ENCODE assay signal across 7 cellular contexts in genomic region chr19:55115446-55116065, GRCh38. TPM values are rescaled to one million over a fixed set of nuclear protein-coding genes. Genes with fewer than 3 reads are reported as not detected.
A peak's percentile ranks its signal among the peaks of the same experiment; 100 is the strongest.
DNase-seq lines count a peak whose midpoint lies in the region; ATAC-seq and TF ChIP-seq lines count a peak whose summit lies in the region.

No MANE protein-coding gene starts in this region.

- TF ChIP-seq CTCF in HFF-Myc (IDR thresholded peaks at IDR 0.05; ENCODE audit: low read depth, low read length, missing control alignments): no peak
- TF ChIP-seq CTCF in right atrium auricular region (IDR thresholded peaks at IDR 0.05): no peak

- H3K36me3 ChIP-seq in right atrium auricular region: peaks cover 12% of the 10 kb centered on the region

- POLR2A ChIA-PET in activated CD4-positive, alpha-beta memory T cell treated with anti-CD3 and anti-CD28 coated beads, Interleukin-2, amount 10 ng/mL, durations not matched to agents 7 days and 5 days (lab: Charles Lee): interaction anchor here (2.0 to 2.1 kb wide), 2 partner anchors 26 to 28 kb away, joined by 6 to 8 read pairs; no protein-coding TSS in a partner anchor

- DNase-seq in HFF-Myc (ENCODE audit: extremely low read depth, low read depth) (no peak), right atrium auricular region (ENCODE audit: low spot score) (no peak), GM19238 (ENCODE audit: insufficient read length, low spot score) (no peak), SW480 (ENCODE audit: low spot score) (no peak), CD1c-positive myeloid dendritic cell (ENCODE audit: extremely low spot score) (no peak)
- DNase-seq in activated CD4-positive, alpha-beta memory T cell treated with anti-CD3 and anti-CD28 coated beads, Interleukin-2, amount 10 ng/mL, durations not matched to agents 7 days and 5 days: no peak
- DNase-seq in stimulated activated naive B cell treated with anti-CD40 and anti-IgM and Interleukin-4, amounts not matched to agents 10 μg/mL and 1 μg/mL and 100 μg/mL, for 72 hours: no peak

- no peaks in the 10 kb centered on the region for H3K9me3 Mint-ChIP-seq in activated CD4-positive, alpha-beta memory T cell treated with anti-CD3 and anti-CD28 coated beads, Interleukin-2, amount 10 ng/mL, durations not matched to agents 7 days and 5 days
- H3K9me3 Mint-ChIP-seq in stimulated activated naive B cell treated with anti-CD40 and anti-IgM and Interleukin-4, amounts not matched to agents 10 μg/mL and 1 μg/mL and 100 μg/mL, for 72 hours: no peaks in the 10 kb centered on the region

- ATAC-seq in stimulated activated naive B cell treated with anti-CD40 and anti-IgM and Interleukin-4, amounts not matched to agents 10 μg/mL and 1 μg/mL and 100 μg/mL, for 72 hours (replicated peaks): no peak

- CTCF ChIA-PET in activated CD4-positive, alpha-beta memory T cell treated with anti-CD3 and anti-CD28 coated beads, Interleukin-2, amount 10 ng/mL, durations not matched to agents 7 days and 5 days (lab: Charles Lee): no interaction called here

- H3K27me3 Mint-ChIP-seq in activated CD4-positive, alpha-beta memory T cell treated with anti-CD3 and anti-CD28 coated beads, Interleukin-2, amount 10 ng/mL, durations not matched to agents 7 days and 5 days: peaks cover 4% of the 10 kb centered on the region
- no peaks in the 10 kb centered on the region for H3K27me3 Mint-ChIP-seq in stimulated activated naive B cell treated with anti-CD40 and anti-IgM and Interleukin-4, amounts not matched to agents 10 μg/mL and 1 μg/mL and 100 μg/mL, for 72 hours

- peak overlapping the region; percentile 91 for H3K27ac Mint-ChIP-seq in activated CD4-positive, alpha-beta memory T cell treated with anti-CD3 and anti-CD28 coated beads, Interleukin-2, amount 10 ng/mL, durations not matched to agents 7 days and 5 days
- H3K27ac Mint-ChIP-seq in stimulated activated naive B cell treated with anti-CD40 and anti-IgM and Interleukin-4, amounts not matched to agents 10 μg/mL and 1 μg/mL and 100 μg/mL, for 72 hours: peak overlapping the region; percentile 89

- peaks cover 46% of the 10 kb centered on the region for H3K4me1 Mint-ChIP-seq in activated CD4-positive, alpha-beta memory T cell treated with anti-CD3 and anti-CD28 coated beads, Interleukin-2, amount 10 ng/mL, durations not matched to agents 7 days and 5 days
- peaks cover 30 to 53% of the 10 kb centered on the region in 2 donors for H3K4me1 Mint-ChIP-seq in stimulated activated naive B cell treated with anti-CD40 and anti-IgM and Interleukin-4, amounts not matched to agents 10 μg/mL and 1 μg/mL and 100 μg/mL, for 72 hours

- H3K36me3 Mint-ChIP-seq in activated CD4-positive, alpha-beta memory T cell treated with anti-CD3 and anti-CD28 coated beads, Interleukin-2, amount 10 ng/mL, durations not matched to agents 7 days and 5 days (ENCODE audit: low read depth): peaks cover 13% of the 10 kb centered on the region
- H3K36me3 Mint-ChIP-seq in stimulated activated naive B cell treated with anti-CD40 and anti-IgM and Interleukin-4, amounts not matched to agents 10 μg/mL and 1 μg/mL and 100 μg/mL, for 72 hours: peaks cover 15 to 21% of the 10 kb centered on the region in 2 donors

- H3K4me1 ChIP-seq in right atrium auricular region: peaks cover 0 to 61% of the 10 kb centered on the region in 2 donors

- H3K27ac ChIP-seq in right atrium auricular region: peak overlapping the region; percentile 96 to 97

- no peaks in the 10 kb centered on the region for H3K9me3 ChIP-seq in right atrium auricular region

- H3K27me3 ChIP-seq in right atrium auricular region: no peaks in the 10 kb centered on the region

- peak overlapping the region; percentile 96 for H3K4me3 ChIP-seq in HFF-Myc (replicated peaks; ENCODE audit: low read depth, low read length)
- peak overlapping the region; percentile 80 to 88 for H3K4me3 ChIP-seq in right atrium auricular region

- peak overlapping the region; percentile 93 for H3K4me3 Mint-ChIP-seq in activated CD4-positive, alpha-beta memory T cell treated with anti-CD3 and anti-CD28 coated beads, Interleukin-2, amount 10 ng/mL, durations not matched to agents 7 days and 5 days
- peak overlapping the region; percentile 95 for H3K4me3 Mint-ChIP-seq in stimulated activated naive B cell treated with anti-CD40 and anti-IgM and Interleukin-4, amounts not matched to agents 10 μg/mL and 1 μg/mL and 100 μg/mL, for 72 hours

RNA-seq across cellular contexts. Expression of gene PPP1R12C, which starts 1.9 kb away (rescaled TPM):
- total RNA-seq in activated CD4-positive, alpha-beta memory T cell treated with anti-CD3 and anti-CD28 coated beads, Interleukin-2, amount 10 ng/mL, durations not matched to agents 7 days and 5 days: 100 to 1,000 TPM; 132 to 134 TPM
- 100 to 1,000 TPM in 1 of 2 donors, 10 to 100 TPM in 1; 98.9 to 205 TPM for total RNA-seq in right atrium auricular region

RNA-seq across cellular contexts. Expression of gene TNNT1, which starts 33.5 kb away (rescaled TPM):
- total RNA-seq in activated CD4-positive, alpha-beta memory T cell treated with anti-CD3 and anti-CD28 coated beads, Interleukin-2, amount 10 ng/mL, durations not matched to agents 7 days and 5 days: under 1 TPM; 0.38 to 0.68 TPM
- 10 to 100 TPM in 1 of 2 donors, 1 to 10 TPM in 1; 6.8 to 46.5 TPM for total RNA-seq in right atrium auricular region

RNA-seq across cellular contexts. Expression of gene EPS8L1, which starts 39.9 kb away (rescaled TPM):
- total RNA-seq in activated CD4-positive, alpha-beta memory T cell treated with anti-CD3 and anti-CD28 coated beads, Interleukin-2, amount 10 ng/mL, durations not matched to agents 7 days and 5 days: 1 to 10 TPM; 6.9 to 7.6 TPM
- total RNA-seq in right atrium auricular region: 10 to 100 TPM in 1 of 2 donors, 1 to 10 TPM in 1; 6.7 to 13.8 TPM

RNA-seq across cellular contexts. Expression of gene TNNI3, which starts 42.0 kb away (rescaled TPM):
- not detected for total RNA-seq in activated CD4-positive, alpha-beta memory T cell treated with anti-CD3 and anti-CD28 coated beads, Interleukin-2, amount 10 ng/mL, durations not matched to agents 7 days and 5 days
- 1,000 to 10,000 TPM; 3,822 to 4,003 TPM for total RNA-seq in right atrium auricular region

RNA-seq across cellular contexts. Expression of gene DNAAF3, which starts 50.9 kb away (rescaled TPM):
- not detected for total RNA-seq in activated CD4-positive, alpha-beta memory T cell treated with anti-CD3 and anti-CD28 coated beads, Interleukin-2, amount 10 ng/mL, durations not matched to agents 7 days and 5 days
- 1 to 10 TPM in 1 of 2 donors, under 1 TPM in 1; 0.89 to 2.7 TPM for total RNA-seq in right atrium auricular region

Comparison
In these comparisons a context has a peak if more than half of its experiments do, and no peak if none do; other contexts are left out.
1. RNA of gene TNNT1, which starts 33.5 kb away (total RNA-seq): 6.8 to 46.5 TPM in right atrium auricular region; 0.38 to 0.68 TPM in activated CD4-positive, alpha-beta memory T cell treated with anti-CD3 and anti-CD28 coated beads, Interleukin-2, amount 10 ng/mL, durations not matched to agents 7 days and 5 days; every median in the first group is over 4 times any median in the second.